In genomic region chr1:155126494-155127104, GRCh38 we compare ENCODE assay signal across 6 cellular contexts. TPM values are rescaled to one million over a fixed set of nuclear protein-coding genes. Genes with fewer than 3 reads are reported as not detected.
A peak's percentile ranks its signal among the peaks of the same experiment; 100 is the strongest.
DNase-seq lines count a peak whose midpoint lies in the region; ATAC-seq and TF ChIP-seq lines count a peak whose summit lies in the region.

No MANE protein-coding gene starts in this region.

- no peak overlapping the region for H2AFZ ChIP-seq in osteoblast (ENCODE audit: low read length)

- H3K4me1 ChIP-seq in RWPE2 (ENCODE audit: insufficient read depth, poor library complexity, severe bottlenecking) (peaks cover 48% of the 10 kb centered on the region), osteoblast (ENCODE audit: insufficient read depth, low read length) (peaks cover 13% of the 10 kb centered on the region)
- peaks cover 36% of the 10 kb centered on the region for H3K4me1 ChIP-seq in effector memory CD4-positive, alpha-beta T cell (ENCODE audit: control insufficient read depth, insufficient read depth, low read length, poor library complexity, severe bottlenecking)

- H3K27me3 ChIP-seq in RWPE2 (ENCODE audit: insufficient read depth, poor library complexity, severe bottlenecking) (no peaks in the 10 kb centered on the region), osteoblast (ENCODE audit: insufficient read depth, low read length) (peaks cover 62% of the 10 kb centered on the region)
- peaks cover 9% of the 10 kb centered on the region for H3K27me3 ChIP-seq in effector memory CD4-positive, alpha-beta T cell (replicated peaks; ENCODE audit: control insufficient read depth, insufficient read depth, low read length, poor library complexity, severe bottlenecking)

- DNase-seq in ELF-1 (ENCODE audit: low read depth, low spot score) (peak; percentile 90), RWPE2 (ENCODE audit: low spot score) (peak; percentile 72), osteoblast (ENCODE audit: insufficient read length, low spot score, missing footprints) (peak; percentile 66), SKM-1 (lab: John Stamatoyannopoulos, UW; ENCODE audit: unreplicated experiment) (no peak), NCI-H774 (lab: John Stamatoyannopoulos, UW) (no peak)
- peak in 2 of 3 donors; percentile 9 to 10 for DNase-seq in effector memory CD4-positive, alpha-beta T cell

- peak overlapping the region; percentile 76 for H3K4me2 ChIP-seq in osteoblast (ENCODE audit: insufficient read depth, low read length)

- H3K79me2 ChIP-seq in osteoblast (ENCODE audit: insufficient read depth, low read length): no peaks in the 10 kb centered on the region

- ATAC-seq in RWPE2 (ENCODE audit: low read depth): peak; percentile 3; the same call in 1 of the 3 replicates

- peaks cover 13% of the 10 kb centered on the region for H3K36me3 ChIP-seq in RWPE2 (ENCODE audit: low read depth)
- no peaks in the 10 kb centered on the region for H3K36me3 ChIP-seq in effector memory CD4-positive, alpha-beta T cell (ENCODE audit: control insufficient read depth, insufficient read depth, low read length)
- no peaks in the 10 kb centered on the region for H3K36me3 ChIP-seq in osteoblast (ENCODE audit: insufficient read depth, low read length)

- H3K4me3 ChIP-seq in RWPE2 (ENCODE audit: severe bottlenecking) (peak overlapping the region; percentile 64), osteoblast (ENCODE audit: insufficient read depth, low read length) (peak overlapping the region; percentile 39)
- peak overlapping the region; percentile 65 for H3K4me3 ChIP-seq in effector memory CD4-positive, alpha-beta T cell (ENCODE audit: insufficient read depth, low read depth, low read length, poor library complexity, severe bottlenecking)

- H3K9me3 ChIP-seq in RWPE2 (ENCODE audit: severe bottlenecking) (no peaks in the 10 kb centered on the region), osteoblast (ENCODE audit: low read depth, low read length) (no peaks in the 10 kb centered on the region)
- H3K9me3 ChIP-seq in effector memory CD4-positive, alpha-beta T cell (ENCODE audit: control insufficient read depth, low read length): no peaks in the 10 kb centered on the region

- no peak for TF ChIP-seq CTCF in RWPE2 (IDR thresholded peaks at IDR 0.05; ENCODE audit: poor library complexity, severe bottlenecking)
- no peak for TF ChIP-seq CTCF in osteoblast (IDR thresholded peaks at IDR 0.05; ENCODE audit: extremely low read depth, low read depth, low read length)

- no peaks in the 10 kb centered on the region for H4K20me1 ChIP-seq in osteoblast (ENCODE audit: insufficient read depth, low read length)

- peak overlapping the region; percentile 91 for H3K27ac ChIP-seq in RWPE2 (ENCODE audit: poor library complexity, severe bottlenecking)
- H3K27ac ChIP-seq in effector memory CD4-positive, alpha-beta T cell (ENCODE audit: insufficient read depth, low read length, poor library complexity, severe bottlenecking): no peak overlapping the region
- H3K27ac ChIP-seq in osteoblast (ENCODE audit: low read depth, low read length): no peak overlapping the region

RNA-seq across cellular contexts. Expression of gene EFNA1, which starts 1.1 kb away (rescaled TPM):
- 0.36 and 0.88 TPM in 2 replicates for total RNA-seq in osteoblast

RNA-seq across cellular contexts. Expression of gene SLC50A1, which starts 9.1 kb away (rescaled TPM):
- 34.5 and 38.0 TPM in 2 replicates for total RNA-seq in osteoblast

RNA-seq across cellular contexts. Expression of gene DPM3, which starts 13.7 kb away (rescaled TPM):
- 15.9 and 34.4 TPM in 2 replicates for total RNA-seq in osteoblast

RNA-seq across cellular contexts. Expression of gene KRTCAP2, which starts 46.5 kb away (rescaled TPM):
- total RNA-seq in osteoblast: 112 and 117 TPM in 2 replicates

RNA-seq across cellular contexts. Expression of gene TRIM46, which starts 47.0 kb away (rescaled TPM):
- 3.2 and 3.3 TPM in 2 replicates for total RNA-seq in osteoblast

Comparison
In these comparisons a context has a peak if more than half of its experiments do, and no peak if none do; other contexts are left out.
1. DNase-seq: peak in ELF-1 (single experiment), RWPE2 (single experiment), effector memory CD4-positive, alpha-beta T cell (2 of 3) and osteoblast (single experiment); none in SKM-1 (single experiment) and NCI-H774 (single experiment).
2. Peak in every context shown above with its lines, with median percentiles within 50 percentile points of each other: H3K4me3 ChIP-seq.